8 cellular contexts compared by ENCODE assay signal in genomic region chr16:85004587-85005205, GRCh38. TPM values are rescaled to one million over a fixed set of nuclear protein-coding genes. Genes with fewer than 3 reads are reported as not detected.
A peak's percentile ranks its signal among the peaks of the same experiment; 100 is the strongest.
DNase-seq lines count a peak whose midpoint lies in the region; ATAC-seq and TF ChIP-seq lines count a peak whose summit lies in the region.

No MANE protein-coding gene starts in this region.

- peak overlapping the region; percentile 34 to 76 (median 58) for H3K27ac ChIP-seq in Peyer's patch
- H3K27ac ChIP-seq in neural progenitor cell = no peak overlapping the region

- no peak for TF ChIP-seq POLR2A in Peyer's patch (IDR thresholded peaks at IDR 0.05)

- H3K27me3 Mint-ChIP-seq in neural progenitor cell (ENCODE audit: insufficient read depth, low read depth) = peaks cover 4% of the 10 kb centered on the region

- H3K27ac Mint-ChIP-seq in neural progenitor cell = no peak overlapping the region

- H3K4me1 ChIP-seq in Peyer's patch = peaks cover 2 to 79% (median 12%) of the 10 kb centered on the region in 4 donors
- peaks cover 16% of the 10 kb centered on the region for H3K4me1 ChIP-seq in neural progenitor cell

- H2AFZ ChIP-seq in neural progenitor cell (replicated peaks) = no peak overlapping the region

- peak; percentile 22 for ATAC-seq in esophagus mucosa
- ATAC-seq in GM19035 (IDR thresholded peaks at IDR 0.05; ENCODE audit: unreplicated experiment) = no peak

- peaks cover 100% of the 10 kb centered on the region for H3K79me2 ChIP-seq in neural progenitor cell (ENCODE audit: low read depth)

- peaks cover 34% of the 10 kb centered on the region for H3K4me1 Mint-ChIP-seq in neural progenitor cell

- peaks cover 79% of the 10 kb centered on the region for H4K20me1 ChIP-seq in neural progenitor cell (ENCODE audit: low read depth)

- H3K4me2 ChIP-seq in neural progenitor cell = no peak overlapping the region

- TF ChIP-seq CTCF in AG09319 (IDR thresholded peaks at IDR 0.05; ENCODE audit: low read depth, low read length) = no peak
- TF ChIP-seq CTCF in Peyer's patch (IDR thresholded peaks at IDR 0.05) = no peak
- no peak for TF ChIP-seq CTCF in neural progenitor cell (IDR thresholded peaks at IDR 0.05)

- H3K27me3 ChIP-seq in Peyer's patch = no peaks in the 10 kb centered on the region
- no peaks in the 10 kb centered on the region for H3K27me3 ChIP-seq in neural progenitor cell

- H3K9me3 Mint-ChIP-seq in neural progenitor cell = no peaks in the 10 kb centered on the region

- H3K9me3 ChIP-seq in Peyer's patch (no peaks in the 10 kb centered on the region), neural progenitor cell (ENCODE audit: low read depth) (no peaks in the 10 kb centered on the region)

- H3F3A ChIP-seq in neural progenitor cell (ENCODE audit: low read depth) = no peaks in the 10 kb centered on the region

- DNase-seq in AG09319 (ENCODE audit: extremely low read depth, low read depth) (peak; percentile 35), Peyer's patch (no peak), neural progenitor cell (ENCODE audit: low spot score) (no peak), NOMO-1 treated with DMSO at 0.1 percent for 48 hours (lab: John Stamatoyannopoulos, UW; ENCODE audit: unreplicated experiment) (no peak), NCI-H345 treated with DMSO at 0.1 percent for 48 hours (lab: John Stamatoyannopoulos, UW; ENCODE audit: unreplicated experiment) (no peak)
- DNase-seq in effector CD4-positive, alpha-beta T cell = no peak

- H3K4me3 Mint-ChIP-seq in neural progenitor cell = peak overlapping the region; percentile 59

- no peak overlapping the region for H3K4me3 ChIP-seq in Peyer's patch
- H3K4me3 ChIP-seq in neural progenitor cell = no peak overlapping the region

- H3K36me3 Mint-ChIP-seq in neural progenitor cell = peaks cover 8% of the 10 kb centered on the region

- H3K9ac ChIP-seq in neural progenitor cell = no peak overlapping the region

- H3K36me3 ChIP-seq in Peyer's patch = no peaks in the 10 kb centered on the region
- H3K36me3 ChIP-seq in neural progenitor cell = no peaks in the 10 kb centered on the region

RNA-seq across cellular contexts. Expression of gene ZDHHC7, which starts 6.6 kb away (rescaled TPM):
- total RNA-seq in Peyer's patch = 10 to 100 TPM; 24.8 to 89.1 (median 69.6) TPM
- 17.1 TPM for total RNA-seq in esophagus mucosa
- 53.3 and 57.0 TPM in 2 replicates for total RNA-seq in neural progenitor cell (ENCODE audit: low replicate concordance)

RNA-seq across cellular contexts. Expression of gene KIAA0513, which starts 22.9 kb away (rescaled TPM):
- total RNA-seq in Peyer's patch (10 to 100 TPM; 17.7 to 52.0 (median 23.9) TPM), esophagus mucosa (8.1 TPM), neural progenitor cell (ENCODE audit: low replicate concordance) (6.1 and 9.0 TPM in 2 replicates)
